Comparison of ENCODE assay signal across 26 cellular contexts in genomic region chr9:87178353-87178752, GRCh38.
"Had no signal": no experiment of that assay in that cellular context is flagged by ENCODE, and none has a peak within 500 bp of the region (broad histone marks: within the 10 kb centered on the region; RNA-seq: fewer than 3 reads in every experiment).

No MANE protein-coding gene starts in this region.

- H3K4me1 ChIP-seq: right lobe of liver, upper lobe of left lung, vagina had no signal

- ATAC-seq: activated CD8-positive, alpha-beta memory T cell treated with anti-CD3 and anti-CD28 coated beads, Interleukin-2, amount 10 ng/mL, durations not matched to agents 7 days and 5 days; activated CD8-positive, alpha-beta T cell treated with anti-CD3 and anti-CD28 coated beads, Interleukin-2, amount 10 ng/mL, durations not matched to agents 7 days and 5 days; activated naive CD8-positive, alpha-beta T cell treated with anti-CD3 and anti-CD28 coated beads, Interleukin-2, amount 50 U/mL, for 24 hours; foreskin keratinocyte; natural killer cell; right lobe of liver; SK-N-SH treated with all-trans-retinoic acid at 6 μM for 48 hours; stimulated activated memory B cell treated with anti-CD40 and anti-IgM and Interleukin-4, amounts not matched to agents 10 μg/mL and 1 μg/mL and 100 μg/mL, for 72 hours; stimulated activated naive CD8-positive, alpha-beta T cell treated with anti-CD3 and anti-CD28 coated beads, Interleukin-15, amount 100 ng/mL, for 72 hours had no signal

- DNase-seq: activated CD4-positive, alpha-beta T cell treated with anti-CD3 and anti-CD28 coated beads for 1 hour; activated CD4-positive, alpha-beta T cell treated with anti-CD3 and anti-CD28 coated beads, Interleukin-2, amount 10 ng/mL, durations not matched to agents 7 days and 5 days; activated CD8-positive, alpha-beta memory T cell treated with anti-CD3 and anti-CD28 coated beads, Interleukin-2, amount 10 ng/mL, durations not matched to agents 7 days and 5 days; activated CD8-positive, alpha-beta T cell treated with anti-CD3 and anti-CD28 coated beads, Interleukin-2, amount 10 ng/mL, durations not matched to agents 7 days and 5 days; activated naive CD8-positive, alpha-beta T cell treated with anti-CD3 and anti-CD28 coated beads, Interleukin-2, amount 50 U/mL, for 24 hours; activated T-cell treated with anti-CD3 and anti-CD28 coated beads, Interleukin-2, amount 50 U/mL, for 48 hours; cerebellar nuclear complex; cortex of kidney; foreskin keratinocyte; heart right ventricle; natural killer cell; right lobe of liver; stimulated activated CD4-positive, alpha-beta T cell treated with anti-CD3 and anti-CD28 coated beads, Interleukin-4, amount 100 ng/mL, for 24 hours; stimulated activated naive CD8-positive, alpha-beta T cell treated with anti-CD3 and anti-CD28 coated beads, Interleukin-15, amount 100 ng/mL, for 72 hours; substantia nigra; T-helper 2 cell; upper lobe of left lung had no signal

- H3K27me3 Mint-ChIP-seq: activated CD8-positive, alpha-beta memory T cell treated with anti-CD3 and anti-CD28 coated beads, Interleukin-2, amount 10 ng/mL, durations not matched to agents 7 days and 5 days; activated naive CD8-positive, alpha-beta T cell treated with anti-CD3 and anti-CD28 coated beads, Interleukin-2, amount 50 U/mL, for 24 hours; memory B cell; stimulated activated memory B cell treated with anti-CD40 and anti-IgM and Interleukin-4, amounts not matched to agents 10 μg/mL and 1 μg/mL and 100 μg/mL, for 72 hours had no signal

- FAIRE-seq: endothelial cell of umbilical vein, islet of Langerhans had no signal

- H3K4me3 ChIP-seq: heart right ventricle, right lobe of liver, skin epidermis, upper lobe of left lung, vagina had no signal

- H3K27ac Mint-ChIP-seq: activated CD4-positive, alpha-beta T cell treated with anti-CD3 and anti-CD28 coated beads, Interleukin-2, amount 10 ng/mL, durations not matched to agents 7 days and 5 days; activated CD8-positive, alpha-beta memory T cell treated with anti-CD3 and anti-CD28 coated beads, Interleukin-2, amount 10 ng/mL, durations not matched to agents 7 days and 5 days; activated CD8-positive, alpha-beta T cell treated with anti-CD3 and anti-CD28 coated beads, Interleukin-2, amount 10 ng/mL, durations not matched to agents 7 days and 5 days; activated naive CD4-positive, alpha-beta T cell treated with anti-CD3 and anti-CD28 coated beads, Interleukin-2, amount 50 U/mL, for 24 hours; activated naive CD8-positive, alpha-beta T cell treated with anti-CD3 and anti-CD28 coated beads, Interleukin-2, amount 50 U/mL, for 24 hours; activated T-helper 2 cell treated with anti-CD3 and anti-CD28 coated beads, Interferon-gamma antibody, Interleukin-2, Interleukin-4, amounts not matched to agents 10 μg/mL and 5 μg/mL and 100 μg/mL, durations not matched to agents 14 hours and 24 hours and 36 hours; memory B cell; natural killer cell; stimulated activated memory B cell treated with anti-CD40 and anti-IgM and Interleukin-4, amounts not matched to agents 10 μg/mL and 1 μg/mL and 100 μg/mL, for 72 hours; stimulated activated naive CD8-positive, alpha-beta T cell treated with anti-CD3 and anti-CD28 coated beads, Interleukin-15, amount 100 ng/mL, for 72 hours had no signal

- H3K27me3 ChIP-seq: foreskin keratinocyte, heart right ventricle, right lobe of liver, upper lobe of left lung, vagina had no signal

- H3K27ac ChIP-seq: right lobe of liver, skin epidermis, upper lobe of left lung, vagina had no signal

- H3K36me3 ChIP-seq: heart right ventricle, right lobe of liver, upper lobe of left lung, vagina had no signal

- H3K9me3 ChIP-seq: right lobe of liver, upper lobe of left lung had no signal

- H3K4me1 Mint-ChIP-seq: activated CD4-positive, alpha-beta T cell treated with anti-CD3 and anti-CD28 coated beads, Interleukin-2, amount 10 ng/mL, durations not matched to agents 7 days and 5 days; activated naive CD4-positive, alpha-beta T cell treated with anti-CD3 and anti-CD28 coated beads, Interleukin-2, amount 50 U/mL, for 24 hours; activated naive CD8-positive, alpha-beta T cell treated with anti-CD3 and anti-CD28 coated beads, Interleukin-2, amount 50 U/mL, for 24 hours; memory B cell; natural killer cell; stimulated activated memory B cell treated with anti-CD40 and anti-IgM and Interleukin-4, amounts not matched to agents 10 μg/mL and 1 μg/mL and 100 μg/mL, for 72 hours; stimulated activated naive CD8-positive, alpha-beta T cell treated with anti-CD3 and anti-CD28 coated beads, Interleukin-15, amount 100 ng/mL, for 72 hours had no signal

- H3K9me3 Mint-ChIP-seq: activated T-helper 2 cell treated with anti-CD3 and anti-CD28 coated beads, Interferon-gamma antibody, Interleukin-2, Interleukin-4, amounts not matched to agents 10 μg/mL and 5 μg/mL and 100 μg/mL, durations not matched to agents 14 hours and 24 hours and 36 hours had no signal

- H3K4me3 Mint-ChIP-seq: activated CD4-positive, alpha-beta T cell treated with anti-CD3 and anti-CD28 coated beads, Interleukin-2, amount 10 ng/mL, durations not matched to agents 7 days and 5 days; activated CD8-positive, alpha-beta memory T cell treated with anti-CD3 and anti-CD28 coated beads, Interleukin-2, amount 10 ng/mL, durations not matched to agents 7 days and 5 days; activated CD8-positive, alpha-beta T cell treated with anti-CD3 and anti-CD28 coated beads, Interleukin-2, amount 10 ng/mL, durations not matched to agents 7 days and 5 days; activated naive CD4-positive, alpha-beta T cell treated with anti-CD3 and anti-CD28 coated beads, Interleukin-2, amount 50 U/mL, for 24 hours; activated naive CD8-positive, alpha-beta T cell treated with anti-CD3 and anti-CD28 coated beads, Interleukin-2, amount 50 U/mL, for 24 hours; memory B cell; natural killer cell; stimulated activated memory B cell treated with anti-CD40 and anti-IgM and Interleukin-4, amounts not matched to agents 10 μg/mL and 1 μg/mL and 100 μg/mL, for 72 hours; stimulated activated naive CD8-positive, alpha-beta T cell treated with anti-CD3 and anti-CD28 coated beads, Interleukin-15, amount 100 ng/mL, for 72 hours had no signal

- H3K36me3 Mint-ChIP-seq: activated naive CD4-positive, alpha-beta T cell treated with anti-CD3 and anti-CD28 coated beads, Interleukin-2, amount 50 U/mL, for 24 hours; memory B cell; natural killer cell; stimulated activated memory B cell treated with anti-CD40 and anti-IgM and Interleukin-4, amounts not matched to agents 10 μg/mL and 1 μg/mL and 100 μg/mL, for 72 hours had no signal
